ENCODE assay signal across 10 cellular contexts in the genomic region with DNA sequence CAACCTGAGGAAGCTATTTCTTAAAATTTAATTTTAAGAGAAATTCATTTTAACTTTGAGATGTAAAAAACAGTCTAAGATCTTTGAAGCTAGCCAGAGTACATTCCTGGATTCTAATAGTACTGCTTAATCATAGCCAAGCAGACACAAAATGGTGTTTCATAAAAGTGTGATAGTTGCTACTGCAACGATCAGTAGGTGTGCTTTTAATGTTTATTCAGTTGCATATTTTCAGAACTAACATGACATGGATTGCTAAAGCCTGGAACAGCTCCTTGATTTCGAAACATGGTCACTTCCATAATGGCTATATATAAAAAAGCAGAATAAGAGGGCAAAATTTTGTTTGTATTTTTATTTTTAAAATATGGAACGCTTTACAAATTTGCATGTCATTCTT. TPM values are rescaled to one million over a fixed set of nuclear protein-coding genes. Genes with fewer than 3 reads are reported as not detected.
A peak's percentile ranks its signal among the peaks of the same experiment; 100 is the strongest.
DNase-seq lines count a peak whose midpoint lies in the region; FAIRE-seq and TF ChIP-seq lines count a peak whose summit lies in the region.
"Had no signal": no experiment of that assay in that cellular context is flagged by ENCODE, and none has a peak within 500 bp of the region (broad histone marks: within the 10 kb centered on the region; RNA-seq: fewer than 3 reads in every experiment).

No MANE protein-coding gene starts in this region.

- H3K9me2 ChIP-seq in GM23248 (ENCODE audit: insufficient read depth) = no peaks in the 10 kb centered on the region

- H3K27ac ChIP-seq in GM23248 (peak overlapping the region; percentile 39), VCaP (peak overlapping the region; percentile 31), small intestine (ENCODE audit: low read depth in 1 of 2, low read length in 1 of 2) (peak overlapping the region; percentile 26 to 72)

- H3K4me1 ChIP-seq in GM23248 (ENCODE audit: insufficient read depth) = peaks cover 38% of the 10 kb centered on the region
- H3K4me1 ChIP-seq in small intestine (ENCODE audit: control insufficient read depth in 2 of 2, insufficient read depth in 1 of 2, low read depth in 1 of 2, low read length in 1 of 2) = peaks cover 2 to 8% of the 10 kb centered on the region in 2 donors

- H3K79me2 ChIP-seq in GM23248 (ENCODE audit: insufficient read depth) = peaks cover 15% of the 10 kb centered on the region

- H3K27me3 ChIP-seq in GM23248 (replicated peaks; ENCODE audit: insufficient read depth) = no peaks in the 10 kb centered on the region
- no peaks in the 10 kb centered on the region for H3K27me3 ChIP-seq in small intestine (ENCODE audit: control insufficient read depth in 2 of 2, insufficient read depth in 2 of 2, low read length in 2 of 2)

- H3K4me3 ChIP-seq in GM23248 (no peak overlapping the region; the same call in 1 of the 2 replicates), fibroblast of the aortic adventitia (ENCODE audit: low read depth, low read length) (no peak overlapping the region), small intestine (ENCODE audit: low read depth in 1 of 2, low read length in 2 of 2) (no peak overlapping the region)

- peaks cover 33% of the 10 kb centered on the region for H3F3A ChIP-seq in GM23248 (ENCODE audit: insufficient read depth)

- TF ChIP-seq CTCF in VCaP (conservative IDR thresholded peaks at IDR 0.05) (no peak), fibroblast of the aortic adventitia (IDR thresholded peaks at IDR 0.05; ENCODE audit: insufficient read depth, low read length) (no peak)

- FAIRE-seq in small intestine (lab: Jason Lieb, UNC) = no peak

- H3K36me3 ChIP-seq in GM23248 (ENCODE audit: low read depth) (no peaks in the 10 kb centered on the region), small intestine (ENCODE audit: control insufficient read depth in 2 of 2, insufficient read depth in 2 of 2, low read length in 2 of 2) (no peaks in the 10 kb centered on the region)

- H4K20me1 ChIP-seq in GM23248 (ENCODE audit: insufficient read depth) = no peaks in the 10 kb centered on the region

- no peaks in the 10 kb centered on the region for H3K9me3 ChIP-seq in GM23248 (ENCODE audit: low read depth)
- H3K9me3 ChIP-seq in small intestine (ENCODE audit: control insufficient read depth, low read depth) = no peaks in the 10 kb centered on the region

- 53 to 58% methylated on average over 3 of the region's 3 CpGs for WGBS in GM23248 (ENCODE audit: low coverage in 1 of 2, low lambda C conversion rate in 2 of 2, missing lambda C conversion rate in 2 of 2), 2 experiments
- 54 to 68% (median 60%) methylated on average over 3 of the region's 3 CpGs for WGBS in small intestine, 3 donors

- H3K9ac ChIP-seq in GM23248 = peak overlapping the region; percentile 21; the same call in 1 of the 2 replicates

- peak overlapping the region; percentile 65 for H3K4me2 ChIP-seq in GM23248 (ENCODE audit: unreplicated experiment)

- DNase-seq in GM23248 (peak; percentile 58), fibroblast of the aortic adventitia (ENCODE audit: low read depth) (peak; percentile 60), small intestine (no peak), NCI-H1417 treated with DMSO at 0.1 percent for 48 hours (lab: John Stamatoyannopoulos, UW) (no peak), nucleus accumbens (lab: John Stamatoyannopoulos, UW) (no peak), SW480 (ENCODE audit: low spot score) (no peak), NCI-H524 (lab: John Stamatoyannopoulos, UW) (no peak)
- DNase-seq: activated naive CD4-positive, alpha-beta T cell treated with anti-CD3 and anti-CD28 coated beads, Interleukin-2, amount 50 U/mL, for 16 hours; posterior cingulate gyrus had no signal

- no peak overlapping the region for H2AFZ ChIP-seq in GM23248

- in situ Hi-C loops in GM23248 (cut with MboI) = loop anchor here (25.0 kb wide), 1 partner anchor 947 kb away; no protein-coding TSS in a partner anchor

RNA-seq across cellular contexts. Expression of a gene that starts 35.5 kb away (rescaled TPM):
- 17.6 and 27.2 TPM in 2 replicates for total RNA-seq in GM23248 (2014; rRNA removed; shearing (Covaris generic))
- polyA plus RNA-seq in GM23248 (2016; fragmentation: Nextera tagmentation; extraction: Ambion mirVana) = 14.2 and 14.7 TPM in 2 replicates
- total RNA-seq in fibroblast of the aortic adventitia (ENCODE audit: low replicate concordance) = 22.7 and 22.8 TPM in 2 replicates
- polyA plus RNA-seq in small intestine = 10 to 100 TPM; 13.8 to 17.8 (median 15.7) TPM

RNA-seq across cellular contexts. Expression of a gene that starts 36.2 kb away (rescaled TPM):
- total RNA-seq in GM23248 (2014; rRNA removed; shearing (Covaris generic)) = 18.1 and 20.6 TPM in 2 replicates
- polyA plus RNA-seq in GM23248 (2016; fragmentation: Nextera tagmentation; extraction: Ambion mirVana) = 25.6 and 26.1 TPM in 2 replicates
- 27.1 and 41.3 TPM in 2 replicates for total RNA-seq in fibroblast of the aortic adventitia (ENCODE audit: low replicate concordance)
- polyA plus RNA-seq in small intestine = 1 to 10 TPM; 3.0 to 9.1 (median 7.6) TPM

Comparison
In these comparisons a context has a peak if more than half of its experiments do, and no peak if none do; other contexts are left out.
1. DNase-seq: peak in GM23248 (single experiment) and fibroblast of the aortic adventitia (single experiment); none in small intestine (single experiment), NCI-H1417 treated with DMSO at 0.1 percent for 48 hours (single experiment), nucleus accumbens (0 of 56), SW480 (single experiment) and NCI-H524 (0 of 2).
2. Peak in every context shown above with its lines, with median percentiles within 50 percentile points of each other: H3K27ac ChIP-seq.